In the genomic region with DNA sequence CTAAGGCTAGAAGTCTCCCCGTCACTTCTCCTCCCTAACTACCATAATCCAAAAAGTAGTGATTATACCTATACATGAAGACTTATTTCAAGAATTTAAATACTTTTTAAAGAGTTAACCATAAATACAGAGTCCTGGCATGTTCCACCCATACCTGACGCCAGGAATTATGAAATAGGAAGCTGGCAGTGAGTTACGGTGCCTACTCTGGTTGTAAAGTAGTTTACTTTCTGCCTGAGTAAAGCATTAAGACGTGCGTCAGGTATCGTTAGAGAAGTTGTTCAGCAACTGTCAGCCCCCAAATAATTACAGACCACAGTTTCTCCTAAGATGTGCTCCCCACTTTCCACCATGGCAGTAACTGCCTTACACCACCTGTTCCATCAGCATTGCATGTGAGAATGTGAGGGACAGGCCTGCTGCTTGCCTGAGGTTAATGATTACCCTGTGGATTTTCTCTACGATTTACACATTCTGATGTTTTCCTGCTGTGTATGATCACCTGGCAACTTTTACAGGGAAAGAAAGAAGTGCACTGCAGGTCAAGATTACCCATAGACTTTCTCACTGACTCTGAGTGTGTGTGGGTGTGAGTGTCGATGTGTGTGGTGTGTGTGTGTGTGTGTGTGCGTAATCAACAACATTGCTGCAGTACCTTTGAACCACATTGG, we compare ENCODE assay signal across 26 cellular contexts.
DNase-seq lines count a peak whose midpoint lies in the region; ATAC-seq, FAIRE-seq and TF ChIP-seq lines count a peak whose summit lies in the region.
"Had no signal": no experiment of that assay in that cellular context is flagged by ENCODE, and none has a peak within 500 bp of the region (broad histone marks: within the 10 kb centered on the region; RNA-seq: fewer than 3 reads in every experiment).

No MANE protein-coding gene starts in this region.

- WGBS in liver, result 38% methylated on average over 9 of the region's 9 CpGs
- 22 to 69% (median 43%) methylated on average over 9 of the region's 9 CpGs for WGBS in small intestine, 3 donors

- no peak overlapping the region for H3K9ac ChIP-seq in endocrine pancreas (ENCODE audit: control insufficient read depth, insufficient read depth, low read length)
- no peak overlapping the region for H3K9ac ChIP-seq in liver (ENCODE audit: low read depth in 1 of 2, low read length in 2 of 2)

- H3K27ac ChIP-seq in liver (ENCODE audit: low read depth in 1 of 2, low read length in 2 of 2), result no peak overlapping the region
- H3K27ac ChIP-seq in small intestine (ENCODE audit: low read depth in 1 of 2, low read length in 1 of 2), result peak overlapping the region in 1 of 2 donors; percentile 34
- H3K27ac ChIP-seq in CD8-positive, alpha-beta memory T cell (ENCODE audit: low read depth, low read length), result no peak overlapping the region
- H3K27ac ChIP-seq: foreskin keratinocyte, spleen had no signal

- FAIRE-seq in small intestine (lab: Jason Lieb, UNC), result no peak
- FAIRE-seq: kidney had no signal

- no peaks in the 10 kb centered on the region for H3K27me3 Mint-ChIP-seq in CD8-positive, alpha-beta memory T cell
- H3K27me3 Mint-ChIP-seq: activated CD4-positive, alpha-beta T cell treated with anti-CD3 and anti-CD28 coated beads, Interleukin-2, amount 10 ng/mL, durations not matched to agents 7 days and 5 days; activated naive CD8-positive, alpha-beta T cell treated with anti-CD3 and anti-CD28 coated beads, Interleukin-2, amount 50 U/mL, for 24 hours; dendritic cell treated with granulocyte-macrophage colony-stimulating factor and Interleukin-4, amounts not matched to agents 40 ng/mL and 50 ng/mL, for 4 days had no signal

- H3K4me1 ChIP-seq in endocrine pancreas (ENCODE audit: control insufficient read depth, insufficient read depth, low read length), result no peaks in the 10 kb centered on the region
- H3K4me1 ChIP-seq in liver (ENCODE audit: control insufficient read depth in 4 of 4, insufficient read depth in 4 of 4, low read length in 3 of 4), result peaks cover 0 to 9% (median 7%) of the 10 kb centered on the region in 4 donors
- H3K4me1 ChIP-seq in small intestine (ENCODE audit: control insufficient read depth in 2 of 2, insufficient read depth in 1 of 2, low read depth in 1 of 2, low read length in 1 of 2), result peaks cover 0 to 3% of the 10 kb centered on the region in 2 donors
- H3K4me1 ChIP-seq in CD8-positive, alpha-beta memory T cell (ENCODE audit: insufficient read depth, low read length), result no peaks in the 10 kb centered on the region
- H3K4me1 ChIP-seq: foreskin keratinocyte, spleen had no signal

- no peaks in the 10 kb centered on the region for H3K36me3 Mint-ChIP-seq in CD8-positive, alpha-beta memory T cell

- no peak for ATAC-seq in GM21447 (IDR thresholded peaks at IDR 0.05; ENCODE audit: unreplicated experiment)
- ATAC-seq: activated naive CD8-positive, alpha-beta T cell treated with anti-CD3 and anti-CD28 coated beads, Interleukin-2, amount 50 U/mL, for 24 hours; foreskin keratinocyte; PC-3 had no signal

- H3K4me1 Mint-ChIP-seq in CD8-positive, alpha-beta memory T cell, result no peaks in the 10 kb centered on the region
- H3K4me1 Mint-ChIP-seq: activated CD4-positive, alpha-beta T cell treated with anti-CD3 and anti-CD28 coated beads, Interleukin-2, amount 10 ng/mL, durations not matched to agents 7 days and 5 days; activated naive CD8-positive, alpha-beta T cell treated with anti-CD3 and anti-CD28 coated beads, Interleukin-2, amount 50 U/mL, for 24 hours had no signal

- H3K9me3 ChIP-seq in endocrine pancreas (ENCODE audit: control insufficient read depth, low read length) (no peaks in the 10 kb centered on the region), liver (ENCODE audit: control insufficient read depth in 4 of 4, low read length in 3 of 4) (no peaks in the 10 kb centered on the region), small intestine (ENCODE audit: control insufficient read depth, low read depth) (no peaks in the 10 kb centered on the region)
- H3K9me3 ChIP-seq in CD8-positive, alpha-beta memory T cell (ENCODE audit: low read length), result no peaks in the 10 kb centered on the region

- no peak for TF ChIP-seq RAD21 in liver (IDR thresholded peaks at IDR 0.05)

- DNase-seq in HuH-7 (ENCODE audit: low spot score) (peak; percentile 28), small intestine (peak; percentile 50), GM19238 (ENCODE audit: insufficient read length, low spot score) (no peak), GM10266 (ENCODE audit: extremely low spot score) (no peak)
- no peak for DNase-seq in CD8-positive, alpha-beta memory T cell
- DNase-seq: activated CD4-positive, alpha-beta T cell treated with anti-CD3 and anti-CD28 coated beads, Interleukin-2, amount 10 ng/mL, durations not matched to agents 7 days and 5 days; activated CD8-positive, alpha-beta memory T cell treated with anti-CD3 and anti-CD28 coated beads, Interleukin-2, amount 50 U/mL, for 48 hours; activated naive CD8-positive, alpha-beta T cell treated with anti-CD3 and anti-CD28 coated beads, Interleukin-2, amount 50 U/mL, for 24 hours; AML-193; COR-L47; EL; foreskin keratinocyte; hypothalamus; IMR-90; kidney; NCI-H1417 treated with DMSO at 0.1 percent for 48 hours; NCI-H526 treated with DMSO at 0.1 percent for 48 hours; PC-3; SHP77 treated with DMSO at 0.1 percent for 48 hours; spleen; stimulated activated CD4-positive, alpha-beta T cell treated with anti-CD3 and anti-CD28 coated beads, Interleukin-4, amount 100 ng/mL, for 24 hours; T-helper 1 cell had no signal

- CTCF ChIA-PET in CD8-positive, alpha-beta memory T cell (lab: Charles Lee), result no interaction called here

- peaks cover 0 to 6% (median 4%) of the 10 kb centered on the region in 5 donors for H3K9me3 Mint-ChIP-seq in CD8-positive, alpha-beta memory T cell
- H3K9me3 Mint-ChIP-seq: activated naive CD8-positive, alpha-beta T cell treated with anti-CD3 and anti-CD28 coated beads, Interleukin-2, amount 50 U/mL, for 24 hours had no signal

- POLR2A ChIA-PET in CD8-positive, alpha-beta memory T cell (lab: Charles Lee), result no interaction called here

- H3K27me3 ChIP-seq in endocrine pancreas (ENCODE audit: control insufficient read depth, insufficient read depth, low read length) (no peaks in the 10 kb centered on the region), liver (ENCODE audit: control insufficient read depth in 4 of 4, insufficient read depth in 4 of 4, low read length in 3 of 4) (no peaks in the 10 kb centered on the region), small intestine (ENCODE audit: control insufficient read depth in 2 of 2, insufficient read depth in 2 of 2, low read length in 2 of 2) (no peaks in the 10 kb centered on the region)
- H3K27me3 ChIP-seq in CD8-positive, alpha-beta memory T cell (ENCODE audit: insufficient read depth, low read length, poor library complexity, severe bottlenecking), result no peaks in the 10 kb centered on the region
- H3K27me3 ChIP-seq: foreskin keratinocyte, spleen had no signal

- no peaks in the 10 kb centered on the region for H3K36me3 ChIP-seq in endocrine pancreas (ENCODE audit: control insufficient read depth, insufficient read depth, low read length)
- no peaks in the 10 kb centered on the region for H3K36me3 ChIP-seq in liver (ENCODE audit: control insufficient read depth in 4 of 4, insufficient read depth in 3 of 4, low read depth in 1 of 4, low read length in 3 of 4)
- no peaks in the 10 kb centered on the region for H3K36me3 ChIP-seq in small intestine (ENCODE audit: control insufficient read depth in 2 of 2, insufficient read depth in 2 of 2, low read length in 2 of 2)
- no peaks in the 10 kb centered on the region for H3K36me3 ChIP-seq in CD8-positive, alpha-beta memory T cell (ENCODE audit: insufficient read depth, low read length)
- H3K36me3 ChIP-seq: spleen had no signal

- no peak for TF ChIP-seq CTCF in liver (IDR thresholded peaks at IDR 0.05; ENCODE audit: low read depth, low read length, missing input control)
- TF ChIP-seq CTCF in GM10266 (IDR thresholded peaks at IDR 0.05; ENCODE audit: control insufficient read depth, insufficient read depth, low read depth, missing control alignments), result no peak

- H3K4me3 ChIP-seq in endocrine pancreas (ENCODE audit: control insufficient read depth, insufficient read depth, low read length), result peak overlapping the region; percentile 38
- H3K4me3 ChIP-seq in liver (ENCODE audit: low read depth in 1 of 3, low read length in 3 of 3), result peak overlapping the region in 2 of 3 donors; percentile 8 to 41
- no peak overlapping the region for H3K4me3 ChIP-seq in small intestine (ENCODE audit: low read depth in 1 of 2, low read length in 2 of 2)
- H3K4me3 ChIP-seq in CD8-positive, alpha-beta memory T cell (ENCODE audit: low read length), result no peak overlapping the region
- H3K4me3 ChIP-seq: spleen had no signal

- H3K4me3 Mint-ChIP-seq in CD8-positive, alpha-beta memory T cell, result no peak overlapping the region
- H3K4me3 Mint-ChIP-seq: activated CD4-positive, alpha-beta T cell treated with anti-CD3 and anti-CD28 coated beads, Interleukin-2, amount 10 ng/mL, durations not matched to agents 7 days and 5 days; activated naive CD8-positive, alpha-beta T cell treated with anti-CD3 and anti-CD28 coated beads, Interleukin-2, amount 50 U/mL, for 24 hours; dendritic cell treated with granulocyte-macrophage colony-stimulating factor and Interleukin-4, amounts not matched to agents 40 ng/mL and 50 ng/mL, for 4 days had no signal

- H3K27ac Mint-ChIP-seq in CD8-positive, alpha-beta memory T cell, result no peak overlapping the region
- H3K27ac Mint-ChIP-seq: activated CD4-positive, alpha-beta T cell treated with anti-CD3 and anti-CD28 coated beads, Interleukin-2, amount 10 ng/mL, durations not matched to agents 7 days and 5 days; activated naive CD8-positive, alpha-beta T cell treated with anti-CD3 and anti-CD28 coated beads, Interleukin-2, amount 50 U/mL, for 24 hours; dendritic cell treated with granulocyte-macrophage colony-stimulating factor and Interleukin-4, amounts not matched to agents 40 ng/mL and 50 ng/mL, for 4 days had no signal

TF ChIP-seq in liver, 16 proteins besides CTCF, POLR2A, EP300 and RAD21:
- peak in 1 of 2 donors; percentile 20 for TF ChIP-seq RXRA (IDR thresholded peaks at IDR 0.05)
- TF ChIP-seq SP1 (IDR thresholded peaks at IDR 0.05), result no peak
- TF ChIP-seq HNF4A (conservative IDR thresholded peaks at IDR 0.05), result peak in 1 of 2 donors; percentile 16

Comparison
In these comparisons a context has a peak if more than half of its experiments do, and no peak if none do; other contexts are left out.
1. DNase-seq: peak in HuH-7 (single experiment) and small intestine (single experiment); none in CD8-positive, alpha-beta memory T cell (0 of 5), GM19238 (single experiment) and GM10266 (single experiment).
2. H3K4me3 ChIP-seq: peak in endocrine pancreas (single experiment) and liver (2 of 3); none in small intestine (0 of 2) and CD8-positive, alpha-beta memory T cell (single experiment).